Comparison of ENCODE assay signal across 1 cellular context in the genomic region with DNA sequence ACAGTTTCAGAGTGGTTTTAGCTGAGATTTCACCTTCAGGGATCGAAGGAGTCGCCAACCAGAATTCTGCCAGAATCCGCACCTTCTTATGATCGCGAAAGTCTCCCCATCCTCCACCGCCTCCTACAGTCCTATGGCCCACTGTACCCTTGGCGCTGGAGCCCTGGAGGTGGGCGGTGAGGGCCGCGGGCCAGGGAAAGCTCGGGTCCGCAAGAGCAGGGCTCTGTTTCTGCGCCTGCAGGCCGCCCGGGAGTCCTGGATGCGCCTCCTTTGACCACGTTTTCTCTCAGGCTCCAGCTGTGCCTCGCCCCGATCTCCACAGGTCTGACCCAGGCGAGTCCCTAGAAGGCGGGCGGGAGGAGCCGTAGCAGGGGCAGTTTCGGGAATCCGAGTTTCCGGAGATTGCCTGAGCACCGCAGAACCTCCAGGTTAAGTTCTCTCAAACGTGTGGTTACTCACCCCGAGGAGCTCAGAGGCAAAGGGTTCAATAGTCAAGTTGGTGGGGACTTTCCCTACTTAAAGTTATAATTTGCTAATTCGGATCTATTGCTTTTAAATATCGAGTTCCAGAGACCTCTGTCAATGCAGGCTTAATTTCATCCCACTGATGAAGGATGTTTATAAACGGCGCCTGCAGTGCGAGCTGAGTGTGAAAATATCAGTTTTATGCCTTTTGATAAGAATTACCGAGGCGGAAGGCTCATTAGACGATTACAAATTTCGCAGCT.
TF ChIP-seq lines count a peak whose summit lies in the region.

No MANE protein-coding gene starts in this region.

TF ChIP-seq in H1, 55 proteins besides CTCF, POLR2A, EP300 and RAD21:
- TF ChIP-seq PHF8 (conservative IDR thresholded peaks at IDR 0.05; ENCODE audit: low read depth, low read length) (no peak), CHD1 (IDR thresholded peaks at IDR 0.05; ENCODE audit: low read depth, low read length) (no peak), SP4 (IDR thresholded peaks at IDR 0.05; ENCODE audit: low read length) (no peak), SIN3A (conservative IDR thresholded peaks at IDR 0.05 in 1 of 2, IDR thresholded peaks at IDR 0.05 in 1 of 2; ENCODE audit: low read depth in 1 of 2, low read length in 2 of 2) (no peak), BRCA1 (IDR thresholded peaks at IDR 0.05; ENCODE audit: low read depth, low read length) (no peak), RXRA (IDR thresholded peaks at IDR 0.05; ENCODE audit: insufficient read depth, low read depth, low read length) (no peak), MAFK (IDR thresholded peaks at IDR 0.05; ENCODE audit: low read depth, low read length) (no peak), CHD2 (IDR thresholded peaks at IDR 0.05; ENCODE audit: low read length) (no peak), CBX5 (IDR thresholded peaks at IDR 0.05; ENCODE audit: low read depth, low read length) (no peak), ZNF274 (IDR thresholded peaks at IDR 0.05; ENCODE audit: borderline replicate concordance, extremely low read depth, low read length) (no peak), RNF2 (IDR thresholded peaks at IDR 0.05; ENCODE audit: borderline replicate concordance, low read depth, low read length, missing control alignments, poor library complexity, severe bottlenecking) (peak; percentile 36), SIX5 (IDR thresholded peaks at IDR 0.05; ENCODE audit: low read depth, low read length) (no peak), CBX8 (IDR thresholded peaks at IDR 0.05; ENCODE audit: borderline replicate concordance, low read depth, low read length) (peak; percentile 17; the same call in 1 of the 2 replicates), ASH2L (IDR thresholded peaks at IDR 0.05; ENCODE audit: low read length) (no peak), JUND (IDR thresholded peaks at IDR 0.05; ENCODE audit: low read length) (no peak), YY1 (IDR thresholded peaks at IDR 0.05; ENCODE audit: low read depth, low read length) (no peak), SIRT6 (IDR thresholded peaks at IDR 0.05; ENCODE audit: low read length) (no peak), SP1 (IDR thresholded peaks at IDR 0.05; ENCODE audit: low read depth, low read length) (no peak), HDAC2 (IDR thresholded peaks at IDR 0.05; ENCODE audit: borderline replicate concordance in 1 of 2, low read depth in 2 of 2, low read length in 2 of 2) (no peak), SRF (IDR thresholded peaks at IDR 0.05; ENCODE audit: low read depth, low read length) (no peak), CTBP2 (IDR thresholded peaks at IDR 0.05; ENCODE audit: borderline replicate concordance, insufficient read depth, insufficient read length, low read length) (no peak), POU5F1 (IDR thresholded peaks at IDR 0.05; ENCODE audit: low read depth, low read length) (no peak), FOSL1 (IDR thresholded peaks at IDR 0.05; ENCODE audit: insufficient read depth, low read depth, low read length) (no peak), KDM4A (IDR thresholded peaks at IDR 0.05; ENCODE audit: low read depth, low read length, severe bottlenecking) (peak; percentile 18), EGR1 (IDR thresholded peaks at IDR 0.05; ENCODE audit: borderline replicate concordance, low read depth, low read length) (no peak)
- TF ChIP-seq, protein P1, sequence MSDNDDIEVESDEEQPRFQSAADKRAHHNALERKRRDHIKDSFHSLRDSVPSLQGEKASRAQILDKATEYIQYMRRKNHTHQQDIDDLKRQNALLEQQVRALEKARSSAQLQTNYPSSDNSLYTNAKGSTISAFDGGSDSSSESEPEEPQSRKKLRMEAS (IDR thresholded peaks at IDR 0.05), result peak; percentile 34; the same call in 1 of the 2 replicates
- TF ChIP-seq, protein P2, sequence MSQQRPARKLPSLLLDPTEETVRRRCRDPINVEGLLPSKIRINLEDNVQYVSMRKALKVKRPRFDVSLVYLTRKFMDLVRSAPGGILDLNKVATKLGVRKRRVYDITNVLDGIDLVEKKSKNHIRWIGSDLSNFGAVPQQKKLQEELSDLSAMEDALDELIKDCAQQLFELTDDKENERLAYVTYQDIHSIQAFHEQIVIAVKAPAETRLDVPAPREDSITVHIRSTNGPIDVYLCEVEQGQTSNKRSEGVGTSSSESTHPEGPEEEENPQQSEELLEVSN (IDR thresholded peaks at IDR 0.05), result 0 out of 2 replicates have a peak, but pooled peaks have one; percentile 20
- TF ChIP-seq, protein P3, sequence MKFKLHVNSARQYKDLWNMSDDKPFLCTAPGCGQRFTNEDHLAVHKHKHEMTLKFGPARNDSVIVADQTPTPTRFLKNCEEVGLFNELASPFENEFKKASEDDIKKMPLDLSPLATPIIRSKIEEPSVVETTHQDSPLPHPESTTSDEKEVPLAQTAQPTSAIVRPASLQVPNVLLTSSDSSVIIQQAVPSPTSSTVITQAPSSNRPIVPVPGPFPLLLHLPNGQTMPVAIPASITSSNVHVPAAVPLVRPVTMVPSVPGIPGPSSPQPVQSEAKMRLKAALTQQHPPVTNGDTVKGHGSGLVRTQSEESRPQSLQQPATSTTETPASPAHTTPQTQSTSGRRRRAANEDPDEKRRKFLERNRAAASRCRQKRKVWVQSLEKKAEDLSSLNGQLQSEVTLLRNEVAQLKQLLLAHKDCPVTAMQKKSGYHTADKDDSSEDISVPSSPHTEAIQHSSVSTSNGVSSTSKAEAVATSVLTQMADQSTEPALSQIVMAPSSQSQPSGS (IDR thresholded peaks at IDR 0.05; ENCODE audit: low read length), result no peak
- TF ChIP-seq, protein P4, sequence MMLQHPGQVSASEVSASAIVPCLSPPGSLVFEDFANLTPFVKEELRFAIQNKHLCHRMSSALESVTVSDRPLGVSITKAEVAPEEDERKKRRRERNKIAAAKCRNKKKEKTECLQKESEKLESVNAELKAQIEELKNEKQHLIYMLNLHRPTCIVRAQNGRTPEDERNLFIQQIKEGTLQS (IDR thresholded peaks at IDR 0.05; ENCODE audit: insufficient read depth, low read depth, low read length), result no peak
- TF ChIP-seq, protein P5, sequence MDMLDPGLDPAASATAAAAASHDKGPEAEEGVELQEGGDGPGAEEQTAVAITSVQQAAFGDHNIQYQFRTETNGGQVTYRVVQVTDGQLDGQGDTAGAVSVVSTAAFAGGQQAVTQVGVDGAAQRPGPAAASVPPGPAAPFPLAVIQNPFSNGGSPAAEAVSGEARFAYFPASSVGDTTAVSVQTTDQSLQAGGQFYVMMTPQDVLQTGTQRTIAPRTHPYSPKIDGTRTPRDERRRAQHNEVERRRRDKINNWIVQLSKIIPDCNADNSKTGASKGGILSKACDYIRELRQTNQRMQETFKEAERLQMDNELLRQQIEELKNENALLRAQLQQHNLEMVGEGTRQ (IDR thresholded peaks at IDR 0.05; ENCODE audit: low read length), result no peak
TF ChIP-seq in H1: peak in this region for 5.
